38 cellular contexts compared by ENCODE assay signal in genomic region chr3:127262533-127262932, GRCh38. TPM values are rescaled to one million over a fixed set of nuclear protein-coding genes. Genes with fewer than 3 reads are reported as not detected.
"Had no signal": no experiment of that assay in that cellular context is flagged by ENCODE, and none has a peak within 500 bp of the region (broad histone marks: within the 10 kb centered on the region; RNA-seq: fewer than 3 reads in every experiment).

No MANE protein-coding gene starts in this region.

- H3K4me3 ChIP-seq: adrenal gland, body of pancreas, breast epithelium had no signal

- H3K36me3 ChIP-seq: adrenal gland, brain microvascular endothelial cell, breast epithelium had no signal

- H3K9me3 Mint-ChIP-seq: activated B cell treated with CpG ODN at 0.5 μM for 24 hours; activated CD4-positive, alpha-beta memory T cell treated with anti-CD3 and anti-CD28 coated beads for 36 hours; activated CD8-positive, alpha-beta T cell treated with anti-CD3 and anti-CD28 coated beads for 36 hours; activated naive CD4-positive, alpha-beta T cell treated with anti-CD3 and anti-CD28 coated beads for 36 hours; activated naive CD8-positive, alpha-beta T cell treated with anti-CD3 and anti-CD28 coated beads for 36 hours; activated T-cell treated with anti-CD3 and anti-CD28 coated beads, Interleukin-2, amount 50 U/mL, for 4 hours; activated T-cell treated with anti-CD3 and anti-CD28 coated beads, Interleukin-2, amount 50 U/mL, for 72 hours; activated T-helper 1 cell treated with anti-CD3 and anti-CD28 coated beads, Interleukin-12 subunit alpha, Interleukin-12 subunit beta, Interleukin-2, Interleukin-4 antibody, amounts not matched to agents 30 ng/mL and 10 ng/mL and 1 ng/mL, durations not matched to agents 14 hours and 24 hours and 36 hours; activated T-helper 17 cell treated with anti-CD3 and anti-CD28 coated beads, Interleukin-2, amount 50 U/mL, for 72 hours; central memory CD8-positive, alpha-beta T cell; T-helper 1 cell treated with Interleukin-12 subunit alpha and Interleukin-12 subunit beta and Interleukin-4 antibody, amounts not matched to agents 30 μg/mL and 1 μg/mL, for 36 hours; T-helper 2 cell treated with Interferon-gamma antibody and Interleukin-4, amounts not matched to agents 5 μg/mL and 100 μg/mL, for 36 hours had no signal

- H3K27ac ChIP-seq: adrenal gland, body of pancreas, brain microvascular endothelial cell, breast epithelium had no signal

- H3K27me3 Mint-ChIP-seq: activated CD8-positive, alpha-beta T cell treated with anti-CD3 and anti-CD28 coated beads for 36 hours had no signal

- H3K4me1 ChIP-seq: adrenal gland, body of pancreas had no signal

- DNase-seq: activated B cell treated with CpG ODN at 0.5 μM for 24 hours; activated CD4-positive, alpha-beta memory T cell treated with anti-CD3 and anti-CD28 coated beads for 36 hours; activated CD4-positive, alpha-beta T cell treated with anti-CD3 and anti-CD28 coated beads for 48 hours; activated CD4-positive, alpha-beta T cell treated with anti-CD3 and anti-CD28 coated beads, Interleukin-2, amount 50 U/mL, for 1 hour; activated CD4-positive, alpha-beta T cell treated with anti-CD3 and anti-CD28 coated beads, Interleukin-2, amount 50 U/mL, for 4 hours; activated CD4-positive, CD25-positive, alpha-beta regulatory T cell treated with anti-CD3 and anti-CD28 coated beads, Interleukin-2, amount 50 U/mL, for 72 hours; activated CD8-positive, alpha-beta memory T cell treated with anti-CD3 and anti-CD28 coated beads, Interleukin-2, amount 50 U/mL, for 4 hours; activated CD8-positive, alpha-beta T cell treated with anti-CD3 and anti-CD28 coated beads for 36 hours; activated effector memory CD4-positive, alpha-beta T cell treated with anti-CD3 and anti-CD28 coated beads, Interleukin-2, amount 50 U/mL, for 16 hours; activated gamma-delta T cell treated with Interleukin-2 at 50 U/mL for 16 hours; activated naive CD4-positive, alpha-beta T cell; activated naive CD4-positive, alpha-beta T cell treated with anti-CD3 and anti-CD28 coated beads for 36 hours; activated naive CD4-positive, alpha-beta T cell treated with anti-CD3 and anti-CD28 coated beads, Interleukin-2, amount 50 U/mL, for 16 hours; activated naive CD8-positive, alpha-beta T cell treated with anti-CD3 and anti-CD28 coated beads for 36 hours; activated T-cell treated with anti-CD3 and anti-CD28 coated beads for 4 hours; activated T-cell treated with anti-CD3 and anti-CD28 coated beads, Interleukin-2, amount 50 U/mL, for 1 hour; activated T-cell treated with anti-CD3 and anti-CD28 coated beads, Interleukin-2, amount 50 U/mL, for 4 hours; activated T-cell treated with anti-CD3 and anti-CD28 coated beads, Interleukin-2, amount 50 U/mL, for 72 hours; adrenal gland; amniotic stem cell; aorta; body of pancreas; brain microvascular endothelial cell; caudate nucleus; cerebellar nuclear complex; T-helper 1 cell; T-helper 2 cell; T-helper 9 cell had no signal

- H3K27ac Mint-ChIP-seq: activated B cell treated with CpG ODN at 0.5 μM for 24 hours; activated CD4-positive, alpha-beta memory T cell treated with anti-CD3 and anti-CD28 coated beads for 36 hours; activated CD8-positive, alpha-beta T cell treated with anti-CD3 and anti-CD28 coated beads for 36 hours; activated naive CD4-positive, alpha-beta T cell treated with anti-CD3 and anti-CD28 coated beads for 36 hours; activated naive CD4-positive, alpha-beta T cell treated with anti-CD3 and anti-CD28 coated beads, Interleukin-2, amount 50 U/mL, for 72 hours; activated naive CD8-positive, alpha-beta T cell treated with anti-CD3 and anti-CD28 coated beads for 36 hours; activated T-cell treated with anti-CD3 and anti-CD28 coated beads, Interleukin-2, amount 50 U/mL, for 72 hours; activated T-helper 1 cell treated with anti-CD3 and anti-CD28 coated beads, Interleukin-12 subunit alpha, Interleukin-12 subunit beta, Interleukin-2, Interleukin-4 antibody, amounts not matched to agents 30 ng/mL and 10 ng/mL and 1 ng/mL, durations not matched to agents 14 hours and 24 hours and 36 hours; activated T-helper 17 cell treated with anti-CD3 and anti-CD28 coated beads, Interleukin-2, amount 50 U/mL, for 72 hours; T-helper 1 cell treated with Interleukin-12 subunit alpha and Interleukin-12 subunit beta and Interleukin-4 antibody, amounts not matched to agents 30 μg/mL and 1 μg/mL, for 36 hours; T-helper 2 cell treated with Interferon-gamma antibody and Interleukin-4, amounts not matched to agents 5 μg/mL and 100 μg/mL, for 36 hours had no signal

- H3K4me1 Mint-ChIP-seq: activated B cell treated with CpG ODN at 0.5 μM for 24 hours; activated naive CD8-positive, alpha-beta T cell treated with anti-CD3 and anti-CD28 coated beads for 36 hours; activated T-helper 17 cell treated with anti-CD3 and anti-CD28 coated beads, Interleukin-2, amount 50 U/mL, for 72 hours; central memory CD8-positive, alpha-beta T cell had no signal

- H3K36me3 Mint-ChIP-seq: activated CD4-positive, alpha-beta memory T cell treated with anti-CD3 and anti-CD28 coated beads for 36 hours; activated naive CD4-positive, alpha-beta T cell treated with anti-CD3 and anti-CD28 coated beads, Interleukin-2, amount 50 U/mL, for 72 hours; activated naive CD8-positive, alpha-beta T cell treated with anti-CD3 and anti-CD28 coated beads for 36 hours had no signal

- H3K27me3 ChIP-seq: adrenal gland, body of pancreas, brain microvascular endothelial cell, breast epithelium had no signal

- H3K4me3 Mint-ChIP-seq: activated B cell treated with CpG ODN at 0.5 μM for 24 hours; activated CD4-positive, alpha-beta memory T cell treated with anti-CD3 and anti-CD28 coated beads for 36 hours; activated CD8-positive, alpha-beta T cell treated with anti-CD3 and anti-CD28 coated beads for 36 hours; activated naive CD4-positive, alpha-beta T cell treated with anti-CD3 and anti-CD28 coated beads for 36 hours; activated naive CD8-positive, alpha-beta T cell treated with anti-CD3 and anti-CD28 coated beads for 36 hours; activated T-cell treated with anti-CD3 and anti-CD28 coated beads, Interleukin-2, amount 50 U/mL, for 4 hours; activated T-cell treated with anti-CD3 and anti-CD28 coated beads, Interleukin-2, amount 50 U/mL, for 72 hours; activated T-helper 1 cell treated with anti-CD3 and anti-CD28 coated beads, Interleukin-12 subunit alpha, Interleukin-12 subunit beta, Interleukin-2, Interleukin-4 antibody, amounts not matched to agents 30 ng/mL and 10 ng/mL and 1 ng/mL, durations not matched to agents 14 hours and 24 hours and 36 hours; activated T-helper 17 cell treated with anti-CD3 and anti-CD28 coated beads, Interleukin-2, amount 50 U/mL, for 72 hours; central memory CD8-positive, alpha-beta T cell; T-helper 1 cell treated with Interleukin-12 subunit alpha and Interleukin-12 subunit beta and Interleukin-4 antibody, amounts not matched to agents 30 μg/mL and 1 μg/mL, for 36 hours; T-helper 2 cell treated with Interferon-gamma antibody and Interleukin-4, amounts not matched to agents 5 μg/mL and 100 μg/mL, for 36 hours had no signal

- H3K9me3 ChIP-seq: adrenal gland, body of pancreas, breast epithelium had no signal

RNA-seq across cellular contexts. Expression of gene PRR20G, which starts 25.3 kb away (rescaled TPM):
- total RNA-seq: activated B cell treated with CpG ODN at 0.5 μM for 24 hours; activated CD4-positive, alpha-beta memory T cell treated with anti-CD3 and anti-CD28 coated beads for 36 hours; activated CD8-positive, alpha-beta memory T cell treated with anti-CD3 and anti-CD28 coated beads for 36 hours; activated CD8-positive, alpha-beta T cell treated with anti-CD3 and anti-CD28 coated beads for 36 hours; activated naive CD4-positive, alpha-beta T cell treated with anti-CD3 and anti-CD28 coated beads for 36 hours; activated naive CD4-positive, alpha-beta T cell treated with anti-CD3 and anti-CD28 coated beads, Interleukin-2, amount 50 U/mL, for 72 hours; activated naive CD8-positive, alpha-beta T cell treated with anti-CD3 and anti-CD28 coated beads for 36 hours; activated T-cell treated with anti-CD3 and anti-CD28 coated beads, Interleukin-2, amount 50 U/mL, for 4 hours; activated T-cell treated with anti-CD3 and anti-CD28 coated beads, Interleukin-2, amount 50 U/mL, for 72 hours; activated T-helper 1 cell treated with anti-CD3 and anti-CD28 coated beads, Interleukin-12 subunit alpha, Interleukin-12 subunit beta, Interleukin-2, Interleukin-4 antibody, amounts not matched to agents 30 ng/mL and 10 ng/mL and 1 ng/mL, durations not matched to agents 14 hours and 24 hours and 36 hours; activated T-helper 17 cell treated with anti-CD3 and anti-CD28 coated beads, Interleukin-2, amount 50 U/mL, for 72 hours; adrenal gland; aorta; astrocyte; body of pancreas; breast epithelium; chondrocyte had no signal
